Comparison of ENCODE assay signal across 10 cellular contexts in genomic region chr14:32382704-32383103, GRCh38. TPM values are rescaled to one million over a fixed set of nuclear protein-coding genes. Genes with fewer than 3 reads are reported as not detected.
DNase-seq lines count a peak whose midpoint lies in the region; ATAC-seq and TF ChIP-seq lines count a peak whose summit lies in the region.
"Had no signal": no experiment of that assay in that cellular context is flagged by ENCODE, and none has a peak within 500 bp of the region (broad histone marks: within the 10 kb centered on the region; RNA-seq: fewer than 3 reads in every experiment).

No MANE protein-coding gene starts in this region.

- H3K14ac ChIP-seq in trophoblast cell (ENCODE audit: low read length): no peak overlapping the region

- no peak overlapping the region for H4K8ac ChIP-seq in trophoblast cell (ENCODE audit: low read depth, low read length)

- intact Hi-C loops in ascending aorta (cut with DNase I): no loop called here

- no peak overlapping the region for H2BK120ac ChIP-seq in trophoblast cell (ENCODE audit: insufficient read depth, low read length, poor library complexity)

- peaks cover 6% of the 10 kb centered on the region for H3K9me3 Mint-ChIP-seq in stimulated activated effector memory CD8-positive, alpha-beta T cell treated with anti-CD3 and anti-CD28 coated beads, Interleukin-12 subunit alpha, Interleukin-12 subunit beta, amount 100 ng/mL, for 72 hours

- H3K4me2 ChIP-seq in OCI-LY3 (ENCODE audit: low read length): no peak overlapping the region
- H3K4me2 ChIP-seq in trophoblast cell (ENCODE audit: low read length): no peak overlapping the region

- H2AK5ac ChIP-seq in trophoblast cell (ENCODE audit: low read length): peak overlapping the region; percentile 29

- peak overlapping the region; percentile 21 for H2BK5ac ChIP-seq in trophoblast cell (ENCODE audit: low read depth, low read length, poor library complexity)

- H3K9me3 ChIP-seq in OCI-LY3 (ENCODE audit: insufficient read depth, low read length) (no peaks in the 10 kb centered on the region), trophoblast cell (ENCODE audit: insufficient read depth, low read depth, low read length) (no peaks in the 10 kb centered on the region), ascending aorta (no peaks in the 10 kb centered on the region)
- H3K9me3 ChIP-seq: HAP-1, spleen had no signal

- H3K9ac ChIP-seq in OCI-LY3 (ENCODE audit: low read length): no peak overlapping the region
- H3K9ac ChIP-seq in trophoblast cell (ENCODE audit: low read length): no peak overlapping the region

- no peak overlapping the region for H3K27ac Mint-ChIP-seq in stimulated activated effector memory CD8-positive, alpha-beta T cell treated with anti-CD3 and anti-CD28 coated beads, Interleukin-12 subunit alpha, Interleukin-12 subunit beta, amount 100 ng/mL, for 72 hours

- no peaks in the 10 kb centered on the region for H3K36me3 Mint-ChIP-seq in stimulated activated effector memory CD8-positive, alpha-beta T cell treated with anti-CD3 and anti-CD28 coated beads, Interleukin-12 subunit alpha, Interleukin-12 subunit beta, amount 100 ng/mL, for 72 hours

- H3K18ac ChIP-seq in trophoblast cell (ENCODE audit: low read length): no peak overlapping the region

- H2BK12ac ChIP-seq in trophoblast cell (ENCODE audit: low read length): peak overlapping the region; percentile 31

- no peaks in the 10 kb centered on the region for H3K4me1 Mint-ChIP-seq in stimulated activated effector memory CD8-positive, alpha-beta T cell treated with anti-CD3 and anti-CD28 coated beads, Interleukin-12 subunit alpha, Interleukin-12 subunit beta, amount 100 ng/mL, for 72 hours

- peak; percentile 22 for DNase-seq in H4 (ENCODE audit: low spot score)
- peak; percentile 41 for DNase-seq in fibroblast of pulmonary artery (ENCODE audit: low read depth)
- DNase-seq in trophoblast cell: no peak
- no peak for DNase-seq in coronary artery (ENCODE audit: low spot score)
- DNase-seq in ascending aorta (ENCODE audit: low spot score in 2 of 2): no peak
- no peak for DNase-seq in stimulated activated effector memory CD8-positive, alpha-beta T cell treated with anti-CD3 and anti-CD28 coated beads, Interleukin-12 subunit alpha, Interleukin-12 subunit beta, amount 100 ng/mL, for 72 hours (ENCODE audit: low spot score in 2 of 2)
- DNase-seq: activated T-cell treated with anti-CD3 and anti-CD28 coated beads for 4 hours, spleen had no signal

- no peak for ATAC-seq in stimulated activated effector memory CD8-positive, alpha-beta T cell treated with anti-CD3 and anti-CD28 coated beads, Interleukin-12 subunit alpha, Interleukin-12 subunit beta, amount 100 ng/mL, for 72 hours

- H3K79me2 ChIP-seq in OCI-LY3 (ENCODE audit: low read length) (no peaks in the 10 kb centered on the region), trophoblast cell (ENCODE audit: control insufficient read depth, insufficient read depth, low read length, poor library complexity) (no peaks in the 10 kb centered on the region)

- no peak overlapping the region for H4K12ac ChIP-seq in trophoblast cell (ENCODE audit: low read depth, low read length)

- no peaks in the 10 kb centered on the region for H3K4me1 ChIP-seq in OCI-LY3 (ENCODE audit: low read length)
- H3K4me1 ChIP-seq in trophoblast cell (ENCODE audit: control insufficient read depth in 1 of 2, insufficient read depth in 2 of 2, low read length in 2 of 2): no peaks in the 10 kb centered on the region
- no peaks in the 10 kb centered on the region for H3K4me1 ChIP-seq in ascending aorta
- H3K4me1 ChIP-seq: HAP-1, spleen had no signal

- H3K4me3 ChIP-seq in OCI-LY3 (ENCODE audit: low read length) (no peak overlapping the region), fibroblast of pulmonary artery (replicated peaks; ENCODE audit: low read depth, low read length) (no peak overlapping the region), trophoblast cell (ENCODE audit: low read depth, low read length) (no peak overlapping the region), coronary artery (no peak overlapping the region), ascending aorta (no peak overlapping the region)
- H3K4me3 ChIP-seq: HAP-1, spleen had no signal

- H4K91ac ChIP-seq in trophoblast cell (ENCODE audit: low read depth, low read length): peak overlapping the region; percentile 14

- TF ChIP-seq CTCF in OCI-LY3 (IDR thresholded peaks at IDR 0.05; ENCODE audit: low read depth, low read length) (peak; percentile 44), fibroblast of pulmonary artery (IDR thresholded peaks at IDR 0.05; ENCODE audit: low read length, missing control alignments) (peak; percentile 51), coronary artery (IDR thresholded peaks at IDR 0.05) (no peak), ascending aorta (IDR thresholded peaks at IDR 0.05) (peak in 1 of 3 experiments; percentile 26)

- H3K27ac ChIP-seq in OCI-LY3 (ENCODE audit: low read length) (no peak overlapping the region), trophoblast cell (ENCODE audit: low read depth, low read length) (no peak overlapping the region), coronary artery (no peak overlapping the region), ascending aorta (no peak overlapping the region)
- H3K27ac ChIP-seq: spleen had no signal

- no peak overlapping the region for H3K4ac ChIP-seq in trophoblast cell (ENCODE audit: low read depth, low read length)

- H3K23ac ChIP-seq in trophoblast cell (ENCODE audit: low read length): no peak overlapping the region

- no peaks in the 10 kb centered on the region for H4K20me1 ChIP-seq in OCI-LY3 (ENCODE audit: insufficient read depth, low read length)

- H2AFZ ChIP-seq in OCI-LY3 (ENCODE audit: low read depth, low read length): no peak overlapping the region
- no peak overlapping the region for H2AFZ ChIP-seq in trophoblast cell (ENCODE audit: insufficient read depth, low read length, poor library complexity)

- WGBS in trophoblast cell (ENCODE audit: extremely low coverage, insufficient coverage, insufficient read length): no CpG with 5 or more reads among the region's 1 CpG

- no peaks in the 10 kb centered on the region for H3K36me3 ChIP-seq in OCI-LY3 (replicated peaks; ENCODE audit: low read depth, low read length)
- no peaks in the 10 kb centered on the region for H3K36me3 ChIP-seq in trophoblast cell (ENCODE audit: control insufficient read depth in 1 of 2, insufficient read depth in 2 of 2, low read length in 2 of 2)
- H3K36me3 ChIP-seq in ascending aorta: no peaks in the 10 kb centered on the region
- H3K36me3 ChIP-seq: HAP-1, spleen had no signal

- H3K27me3 ChIP-seq in OCI-LY3 (ENCODE audit: low read depth, low read length) (no peaks in the 10 kb centered on the region), trophoblast cell (ENCODE audit: insufficient read depth, low read length) (no peaks in the 10 kb centered on the region), ascending aorta (no peaks in the 10 kb centered on the region)
- H3K27me3 ChIP-seq: spleen had no signal

- no peaks in the 10 kb centered on the region for H3K79me1 ChIP-seq in trophoblast cell (ENCODE audit: low read length)

- H3K4me3 Mint-ChIP-seq in stimulated activated effector memory CD8-positive, alpha-beta T cell treated with anti-CD3 and anti-CD28 coated beads, Interleukin-12 subunit alpha, Interleukin-12 subunit beta, amount 100 ng/mL, for 72 hours: no peak overlapping the region

RNA-seq across cellular contexts. Expression of gene AKAP6, which starts 53.6 kb away (rescaled TPM):
- 25.9 and 38.6 TPM in 2 replicates for total RNA-seq in H4 (2014; rRNA removed; shearing (Covaris generic))
- polyA plus RNA-seq in trophoblast cell (2013): 0.41 and 0.47 TPM in 2 replicates
- total RNA-seq in ascending aorta: 21.1 TPM

Comparison
In these comparisons a context has a peak if more than half of its experiments do, and no peak if none do; other contexts are left out.
1. DNase-seq: peak in H4 (single experiment) and fibroblast of pulmonary artery (single experiment); none in trophoblast cell (0 of 2), coronary artery (single experiment), ascending aorta (0 of 2) and stimulated activated effector memory CD8-positive, alpha-beta T cell treated with anti-CD3 and anti-CD28 coated beads, Interleukin-12 subunit alpha, Interleukin-12 subunit beta, amount 100 ng/mL, for 72 hours (0 of 2).